ENCODE assay signal across 18 cellular contexts in the genomic region with DNA sequence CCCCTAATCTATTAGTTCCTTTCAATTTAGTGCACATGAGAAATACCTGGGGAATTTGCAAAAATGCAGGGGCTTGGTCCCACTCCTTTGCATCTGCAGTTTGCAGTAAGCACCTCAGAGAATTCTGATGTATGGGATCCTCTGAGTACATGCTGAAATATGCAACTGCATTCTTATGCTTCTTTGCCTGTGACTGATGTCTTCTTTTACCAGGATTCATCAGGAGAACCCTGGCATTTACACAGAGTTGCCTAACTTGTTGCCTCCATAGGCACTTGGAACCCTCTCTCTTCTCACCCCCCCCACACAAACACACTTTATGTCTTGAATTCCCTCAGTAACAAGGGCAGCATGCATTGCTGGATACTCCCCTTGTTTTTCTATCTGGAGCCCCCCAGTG.
A peak's percentile ranks its signal among the peaks of the same experiment; 100 is the strongest.
DNase-seq lines count a peak whose midpoint lies in the region; ATAC-seq lines count a peak whose summit lies in the region.
"Had no signal": no experiment of that assay in that cellular context is flagged by ENCODE, and none has a peak within 500 bp of the region (broad histone marks: within the 10 kb centered on the region; RNA-seq: fewer than 3 reads in every experiment).

No MANE protein-coding gene starts in this region.

- H3K4me2 ChIP-seq in BLaER1: 0 out of 2 replicates have a peak overlapping the region, but pooled peaks have one; percentile 87
- no peak overlapping the region for H3K4me2 ChIP-seq in mesendoderm (ENCODE audit: low read length)

- H3K4me3 Mint-ChIP-seq in stimulated activated effector memory CD8-positive, alpha-beta T cell treated with anti-CD3 and anti-CD28 coated beads, Interleukin-12 subunit alpha, Interleukin-12 subunit beta, amount 100 ng/mL, for 72 hours: no peak overlapping the region
- H3K4me3 Mint-ChIP-seq: activated CD4-positive, alpha-beta memory T cell treated with anti-CD3 and anti-CD28 coated beads, Interleukin-2, amount 10 ng/mL, durations not matched to agents 7 days and 5 days; H9 had no signal

- no peak for ATAC-seq in stimulated activated effector memory CD8-positive, alpha-beta T cell treated with anti-CD3 and anti-CD28 coated beads, Interleukin-12 subunit alpha, Interleukin-12 subunit beta, amount 100 ng/mL, for 72 hours
- ATAC-seq: left ventricle myocardium superior, Right ventricle myocardium inferior had no signal

- no peaks in the 10 kb centered on the region for H3K36me3 Mint-ChIP-seq in stimulated activated effector memory CD8-positive, alpha-beta T cell treated with anti-CD3 and anti-CD28 coated beads, Interleukin-12 subunit alpha, Interleukin-12 subunit beta, amount 100 ng/mL, for 72 hours

- DNase-seq in M059J (ENCODE audit: low read depth) (peak; percentile 29), dedifferentiated amniotic fluid mesenchymal stem cell (ENCODE audit: extremely low spot score) (peak; percentile 44), mesendoderm (peak; percentile 59), NCI-H748 (lab: John Stamatoyannopoulos, UW; ENCODE audit: unreplicated experiment) (no peak), NCI-H2196 (lab: John Stamatoyannopoulos, UW; ENCODE audit: unreplicated experiment) (no peak), CD1c-positive myeloid dendritic cell (ENCODE audit: extremely low spot score) (no peak)
- DNase-seq in stimulated activated effector memory CD8-positive, alpha-beta T cell treated with anti-CD3 and anti-CD28 coated beads, Interleukin-12 subunit alpha, Interleukin-12 subunit beta, amount 100 ng/mL, for 72 hours (ENCODE audit: low spot score in 2 of 2): no peak
- DNase-seq: activated CD4-positive, alpha-beta memory T cell treated with anti-CD3 and anti-CD28 coated beads, Interleukin-2, amount 10 ng/mL, durations not matched to agents 7 days and 5 days; activated T-cell treated with anti-CD3 and anti-CD28 coated beads, Interleukin-2, amount 50 U/mL, for 48 hours; effector CD4-positive, alpha-beta T cell; H9; left ventricle myocardium superior; NCI-H187 treated with DMSO at 0.1 percent for 48 hours; NCI-H446 treated with DMSO at 0.1 percent for 48 hours had no signal

- H4K20me1 ChIP-seq in BLaER1: peaks cover 26% of the 10 kb centered on the region; the same call in 1 of the 2 replicates

- H2BK5ac ChIP-seq in mesendoderm (ENCODE audit: low read length): no peak overlapping the region

- H3K4me1 Mint-ChIP-seq in stimulated activated effector memory CD8-positive, alpha-beta T cell treated with anti-CD3 and anti-CD28 coated beads, Interleukin-12 subunit alpha, Interleukin-12 subunit beta, amount 100 ng/mL, for 72 hours: peaks cover 38% of the 10 kb centered on the region

- no peak overlapping the region for H3K56ac ChIP-seq in mesendoderm (ENCODE audit: low read length)

- no peak overlapping the region for H2AK5ac ChIP-seq in mesendoderm (ENCODE audit: low read length)

- H3K4me1 ChIP-seq in BLaER1 (peaks cover 37% of the 10 kb centered on the region), mesendoderm (ENCODE audit: control insufficient read depth, low read depth, low read length) (no peaks in the 10 kb centered on the region)

- no peak overlapping the region for H4K8ac ChIP-seq in mesendoderm (ENCODE audit: low read depth, low read length)

- no peaks in the 10 kb centered on the region for H3K9me3 Mint-ChIP-seq in stimulated activated effector memory CD8-positive, alpha-beta T cell treated with anti-CD3 and anti-CD28 coated beads, Interleukin-12 subunit alpha, Interleukin-12 subunit beta, amount 100 ng/mL, for 72 hours
- H3K9me3 Mint-ChIP-seq: activated CD4-positive, alpha-beta memory T cell treated with anti-CD3 and anti-CD28 coated beads, Interleukin-2, amount 10 ng/mL, durations not matched to agents 7 days and 5 days; activated naive CD4-positive, alpha-beta T cell treated with anti-CD3 and anti-CD28 coated beads, Interleukin-2, amount 50 U/mL, for 72 hours; H9 had no signal

- H3K4ac ChIP-seq in mesendoderm (ENCODE audit: low read depth, low read length): no peak overlapping the region

- no peak overlapping the region for H3K18ac ChIP-seq in mesendoderm (ENCODE audit: low read length)

- H3K27me3 ChIP-seq in BLaER1: no peaks in the 10 kb centered on the region
- no peaks in the 10 kb centered on the region for H3K27me3 ChIP-seq in mesendoderm (ENCODE audit: insufficient read depth, low read length, poor library complexity)
- H3K27me3 ChIP-seq: cardiac muscle cell had no signal

- no peak overlapping the region for H3K23ac ChIP-seq in mesendoderm (ENCODE audit: low read length)

- no peak overlapping the region for H3K27ac Mint-ChIP-seq in stimulated activated effector memory CD8-positive, alpha-beta T cell treated with anti-CD3 and anti-CD28 coated beads, Interleukin-12 subunit alpha, Interleukin-12 subunit beta, amount 100 ng/mL, for 72 hours
- H3K27ac Mint-ChIP-seq: activated CD4-positive, alpha-beta memory T cell treated with anti-CD3 and anti-CD28 coated beads, Interleukin-2, amount 10 ng/mL, durations not matched to agents 7 days and 5 days; activated naive CD4-positive, alpha-beta T cell treated with anti-CD3 and anti-CD28 coated beads, Interleukin-2, amount 50 U/mL, for 72 hours had no signal

- no peaks in the 10 kb centered on the region for H3K79me2 ChIP-seq in mesendoderm (ENCODE audit: control insufficient read depth, insufficient read depth, low read length)

- H3K36me3 ChIP-seq in BLaER1: peaks cover 22% of the 10 kb centered on the region; the same call in 1 of the 2 replicates
- no peaks in the 10 kb centered on the region for H3K36me3 ChIP-seq in mesendoderm (ENCODE audit: control insufficient read depth, insufficient read depth, low read length)
- H3K36me3 ChIP-seq: cardiac muscle cell had no signal

- H3K79me1 ChIP-seq in mesendoderm (ENCODE audit: low read length): no peaks in the 10 kb centered on the region

- no peak overlapping the region for H2BK120ac ChIP-seq in mesendoderm (ENCODE audit: low read depth, low read length)

- peaks cover 8% of the 10 kb centered on the region; the same call in 1 of the 2 replicates for H3K9me3 ChIP-seq in BLaER1

- H4K5ac ChIP-seq in mesendoderm (ENCODE audit: low read length): no peak overlapping the region

- H3K9ac ChIP-seq in BLaER1 (no peak overlapping the region), mesendoderm (ENCODE audit: low read length) (no peak overlapping the region)

- H3K27ac ChIP-seq in BLaER1 (no peak overlapping the region), mesendoderm (ENCODE audit: low read depth, low read length) (no peak overlapping the region)
- H3K27ac ChIP-seq: cardiac muscle cell had no signal

- H3K4me3 ChIP-seq in BLaER1 (no peak overlapping the region), mesendoderm (ENCODE audit: low read length) (no peak overlapping the region)
- H3K4me3 ChIP-seq: cardiac muscle cell had no signal

- H2BK15ac ChIP-seq in mesendoderm (replicated peaks; ENCODE audit: low read depth): no peak overlapping the region

Comparison
In these comparisons a context has a peak if more than half of its experiments do, and no peak if none do; other contexts are left out.
1. DNase-seq: peak in M059J (single experiment), dedifferentiated amniotic fluid mesenchymal stem cell (single experiment) and mesendoderm (single experiment); none in stimulated activated effector memory CD8-positive, alpha-beta T cell treated with anti-CD3 and anti-CD28 coated beads, Interleukin-12 subunit alpha, Interleukin-12 subunit beta, amount 100 ng/mL, for 72 hours (0 of 2), NCI-H748 (single experiment), NCI-H2196 (single experiment) and CD1c-positive myeloid dendritic cell (single experiment).